8 cellular contexts compared by ENCODE assay signal in the genomic region with DNA sequence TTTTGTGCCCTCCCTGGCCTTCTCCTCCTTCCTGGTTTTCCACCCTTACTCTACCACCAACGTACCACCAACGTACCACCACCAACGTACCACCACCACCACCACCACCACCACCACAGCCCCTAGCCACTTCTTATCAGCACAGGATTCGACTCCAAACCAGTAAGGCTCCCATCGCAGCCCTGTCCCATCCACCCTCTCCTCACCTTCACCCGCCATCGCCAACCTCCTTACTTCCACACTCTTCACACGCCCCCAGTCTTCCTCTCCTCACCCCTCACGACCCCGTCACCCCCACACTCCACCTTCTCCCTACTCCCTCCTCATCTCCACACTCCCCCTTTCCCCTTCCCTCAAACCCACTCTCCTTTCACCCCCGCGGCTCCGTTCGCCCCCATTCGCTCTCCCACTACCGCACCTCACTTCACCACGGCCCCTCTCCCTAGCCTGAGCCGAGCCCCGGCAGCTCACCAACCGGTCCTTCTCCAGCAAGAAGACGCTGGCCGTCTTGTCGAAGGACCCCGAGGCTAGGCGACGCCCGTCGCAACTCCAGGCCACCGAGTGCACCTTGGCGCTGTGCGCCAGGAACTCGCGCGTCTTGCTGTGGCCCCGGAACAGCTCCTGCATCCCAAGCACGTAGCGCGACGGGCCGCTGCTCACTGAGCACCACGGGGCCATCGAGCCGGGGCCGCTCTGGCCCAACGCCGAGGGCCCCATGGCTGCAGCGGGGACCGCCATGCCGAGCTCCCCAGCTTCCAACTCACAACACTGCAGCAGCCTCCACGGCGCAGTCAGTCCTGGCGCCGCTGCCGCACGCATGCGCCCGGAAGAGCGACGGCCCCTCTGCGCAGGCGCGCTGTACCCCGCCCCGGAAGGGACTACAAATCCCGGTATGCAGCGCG. TPM values are rescaled to one million over a fixed set of nuclear protein-coding genes. Genes with fewer than 3 reads are reported as not detected.
DNase-seq lines count a peak whose midpoint lies in the region; ATAC-seq and FAIRE-seq lines count a peak whose summit lies in the region.
"Not testable (repeated sequence)": the region's sequence is repeated elsewhere in the genome, so short reads cannot be mapped to it uniquely, and the experiment has no call there.

A gene with protein sequence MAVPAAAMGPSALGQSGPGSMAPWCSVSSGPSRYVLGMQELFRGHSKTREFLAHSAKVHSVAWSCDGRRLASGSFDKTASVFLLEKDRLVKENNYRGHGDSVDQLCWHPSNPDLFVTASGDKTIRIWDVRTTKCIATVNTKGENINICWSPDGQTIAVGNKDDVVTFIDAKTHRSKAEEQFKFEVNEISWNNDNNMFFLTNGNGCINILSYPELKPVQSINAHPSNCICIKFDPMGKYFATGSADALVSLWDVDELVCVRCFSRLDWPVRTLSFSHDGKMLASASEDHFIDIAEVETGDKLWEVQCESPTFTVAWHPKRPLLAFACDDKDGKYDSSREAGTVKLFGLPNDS (minus strand): TSS at position 845 of the 902 bp plus-strand sequence. CDS start 107 bp downstream, at position 738.

- H3K4me3 Mint-ChIP-seq in CD4-positive, alpha-beta memory T cell = peak within 1 kb of the TSS; percentile 77 to 94 (median 85)
- H3K4me3 Mint-ChIP-seq in natural killer cell treated with Interleukin-12 subunit alpha and Interleukin-12 subunit beta and Interleukin-15 and Interleukin-18, amount 100 ng/mL, for 72 hours = peak within 1 kb of the TSS; percentile 80

- H3K4me1 ChIP-seq in CD4-positive, alpha-beta memory T cell (ENCODE audit: insufficient read depth, low read length) = not testable (repeated sequence)

- POLR2A ChIA-PET in CD4-positive, alpha-beta memory T cell (lab: Charles Lee; ENCODE audit: partially characterized antibody) = not testable (repeated sequence)

- CTCF ChIA-PET in CD4-positive, alpha-beta memory T cell (lab: Charles Lee; ENCODE audit: partially characterized antibody) = not testable (repeated sequence)

- H3K9me3 ChIP-seq in CD4-positive, alpha-beta memory T cell (ENCODE audit: control insufficient read depth in 1 of 2, low read length in 2 of 2) = not testable (repeated sequence)

- H3K27me3 ChIP-seq in CD4-positive, alpha-beta memory T cell (ENCODE audit: insufficient read depth, low read length) = not testable (repeated sequence)

- DNase-seq in CD4-positive, alpha-beta memory T cell = peak; percentile 79 to 91 (median 89)
- peak; percentile 32 for DNase-seq in activated naive CD8-positive, alpha-beta T cell treated with anti-CD3 and anti-CD28 coated beads, Interleukin-2, amount 50 U/mL, for 16 hours (ENCODE audit: low read depth, low spot score)
- DNase-seq in frontal cortex (ENCODE audit: low spot score in 2 of 2) = not testable (repeated sequence)
- peak; percentile 81 for DNase-seq in natural killer cell treated with Interleukin-12 subunit alpha and Interleukin-12 subunit beta and Interleukin-15 and Interleukin-18, amount 100 ng/mL, for 72 hours (ENCODE audit: low spot score)
- DNase-seq in stimulated activated CD8-positive, alpha-beta memory T cell treated with anti-CD3 and anti-CD28 coated beads, Interleukin-15, amount 100 ng/mL, for 4 hours (ENCODE audit: low read depth in 2 of 2) = peak; percentile 32 to 69

- H3K27me3 Mint-ChIP-seq in CD4-positive, alpha-beta memory T cell; natural killer cell treated with Interleukin-12 subunit alpha and Interleukin-12 subunit beta and Interleukin-15 and Interleukin-18, amount 100 ng/mL, for 72 hours: not testable (repeated sequence)

- intact Hi-C loops in CD4-positive, alpha-beta memory T cell (cut with micrococcal nuclease); T-helper 1 cell treated with Interleukin-12 subunit alpha and Interleukin-12 subunit beta and Interleukin-4 antibody, amounts not matched to agents 30 ng/mL and 1 ng/mL, for 36 hours (cut with micrococcal nuclease): not testable (repeated sequence)

- H3K36me3 Mint-ChIP-seq in CD4-positive, alpha-beta memory T cell; natural killer cell treated with Interleukin-12 subunit alpha and Interleukin-12 subunit beta and Interleukin-15 and Interleukin-18, amount 100 ng/mL, for 72 hours: not testable (repeated sequence)

- H3K27ac Mint-ChIP-seq in CD4-positive, alpha-beta memory T cell = peak within 1 kb of the TSS; percentile 46 to 88 (median 73)
- H3K27ac Mint-ChIP-seq in natural killer cell treated with Interleukin-12 subunit alpha and Interleukin-12 subunit beta and Interleukin-15 and Interleukin-18, amount 100 ng/mL, for 72 hours = not testable (repeated sequence)

- peak within 1 kb of the TSS; percentile 43 for H3K27ac ChIP-seq in CD4-positive, alpha-beta memory T cell (ENCODE audit: low read depth, low read length)

- not testable (repeated sequence) for H3K36me3 ChIP-seq in CD4-positive, alpha-beta memory T cell (ENCODE audit: insufficient read depth, low read length)

- not testable (repeated sequence) for H3K9me3 Mint-ChIP-seq in CD4-positive, alpha-beta memory T cell; natural killer cell treated with Interleukin-12 subunit alpha and Interleukin-12 subunit beta and Interleukin-15 and Interleukin-18, amount 100 ng/mL, for 72 hours

- ATAC-seq in GM21367 (IDR thresholded peaks at IDR 0.05; ENCODE audit: unreplicated experiment) (peak; percentile 97), HG03442 (IDR thresholded peaks at IDR 0.05; ENCODE audit: unreplicated experiment) (peak; percentile 96)
- peak; percentile 100 for ATAC-seq in natural killer cell treated with Interleukin-12 subunit alpha and Interleukin-12 subunit beta and Interleukin-15 and Interleukin-18, amount 100 ng/mL, for 72 hours

- peak within 1 kb of the TSS in 1 of 2 donors; percentile 55 for H3K4me3 ChIP-seq in CD4-positive, alpha-beta memory T cell (ENCODE audit: low read length in 2 of 2)

- FAIRE-seq in frontal cortex (lab: Jason Lieb, UNC) = not testable (repeated sequence)

- peaks cover 0 to 12% (median 7%) of the 10 kb centered on the region in 4 donors for H3K4me1 Mint-ChIP-seq in CD4-positive, alpha-beta memory T cell
- H3K4me1 Mint-ChIP-seq in natural killer cell treated with Interleukin-12 subunit alpha and Interleukin-12 subunit beta and Interleukin-15 and Interleukin-18, amount 100 ng/mL, for 72 hours (ENCODE audit: low read depth in 2 of 2) = not testable (repeated sequence)

RNA-seq across cellular contexts. Expression of the gene that starts here (rescaled TPM):
- total RNA-seq in CD4-positive, alpha-beta memory T cell = 10 to 100 TPM; 79.0 to 96.7 TPM
- polyA plus RNA-seq in CD4-positive, alpha-beta memory T cell = 100 to 1,000 TPM; 138 to 142 TPM
- total RNA-seq in T-helper 1 cell treated with Interleukin-12 subunit alpha and Interleukin-12 subunit beta and Interleukin-4 antibody, amounts not matched to agents 30 ng/mL and 1 ng/mL, for 36 hours = 60.7 and 67.5 TPM in 2 replicates
- 42.0 TPM for total RNA-seq in frontal cortex
- 10 to 100 TPM; 36.3 to 63.6 TPM for total RNA-seq in natural killer cell treated with Interleukin-12 subunit alpha and Interleukin-12 subunit beta and Interleukin-15 and Interleukin-18, amount 100 ng/mL, for 72 hours
